In the genomic region with DNA sequence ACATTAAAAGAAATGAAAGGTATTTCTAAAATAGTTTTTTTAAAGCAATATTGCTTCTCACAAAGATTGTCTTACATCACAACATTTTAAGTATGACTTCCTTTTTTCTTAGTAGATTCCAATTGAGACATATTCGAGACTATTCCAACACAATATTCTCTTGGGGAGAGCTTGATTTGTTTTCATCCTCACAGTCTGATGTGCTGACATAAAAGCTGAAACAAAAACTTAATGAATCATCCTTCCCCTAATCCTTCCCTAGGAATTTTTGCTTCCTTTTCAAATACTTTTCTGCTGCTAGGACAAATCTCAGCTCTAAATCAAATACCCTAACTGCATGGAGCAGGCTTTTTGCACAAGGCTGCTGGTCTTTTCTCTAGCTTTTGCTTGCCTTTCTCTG, we compare ENCODE assay signal across 12 cellular contexts.
A peak's percentile ranks its signal among the peaks of the same experiment; 100 is the strongest.
DNase-seq lines count a peak whose midpoint lies in the region; ATAC-seq, FAIRE-seq and TF ChIP-seq lines count a peak whose summit lies in the region.
"Had no signal": no experiment of that assay in that cellular context is flagged by ENCODE, and none has a peak within 500 bp of the region (broad histone marks: within the 10 kb centered on the region; RNA-seq: fewer than 3 reads in every experiment).

No MANE protein-coding gene starts in this region.

- TF ChIP-seq POLR2A in endothelial cell of umbilical vein (IDR thresholded peaks at IDR 0.05; ENCODE audit: low read depth, low read length) (no peak), uterus (IDR thresholded peaks at IDR 0.05) (no peak)

- intact Hi-C loops in endothelial cell of umbilical vein (cut with micrococcal nuclease): no loop called here
- intact Hi-C loops in CD4-positive, alpha-beta T cell (cut with DNase I, micrococcal nuclease): no loop called here
- intact Hi-C loops in uterus (cut with DNase I; ENCODE audit: low total_unique reads): no loop called here

- H3K27me3 Mint-ChIP-seq in nephron (ENCODE audit: low read depth): peaks cover 6% of the 10 kb centered on the region
- no peaks in the 10 kb centered on the region for H3K27me3 Mint-ChIP-seq in CD4-positive, alpha-beta T cell

- H3K79me2 ChIP-seq in endothelial cell of umbilical vein (ENCODE audit: control insufficient read depth, insufficient read depth, low read length): no peaks in the 10 kb centered on the region

- H3K27ac ChIP-seq in endothelial cell of umbilical vein (ENCODE audit: insufficient read depth, low read depth, low read length): no peak overlapping the region
- no peak overlapping the region for H3K27ac ChIP-seq in CD4-positive, alpha-beta T cell (ENCODE audit: low read depth, low read length)
- H3K27ac ChIP-seq in uterus: no peak overlapping the region
- H3K27ac ChIP-seq: suprapubic skin had no signal

- no peak overlapping the region for H3K4me3 Mint-ChIP-seq in nephron
- H3K4me3 Mint-ChIP-seq in CD4-positive, alpha-beta T cell: no peak overlapping the region

- H3K9me3 ChIP-seq in endothelial cell of umbilical vein (replicated peaks; ENCODE audit: control insufficient read depth, insufficient read depth, low read length) (no peaks in the 10 kb centered on the region), uterus (no peaks in the 10 kb centered on the region)
- H3K9me3 ChIP-seq in CD4-positive, alpha-beta T cell (ENCODE audit: control insufficient read depth, low read length): no peaks in the 10 kb centered on the region
- H3K9me3 ChIP-seq: suprapubic skin had no signal

- no peak overlapping the region for H2AFZ ChIP-seq in endothelial cell of umbilical vein (ENCODE audit: low read depth, low read length)

- H3K27me3 ChIP-seq in endothelial cell of umbilical vein (ENCODE audit: control insufficient read depth in 2 of 2, insufficient read depth in 2 of 2, low read length in 2 of 2) (peaks cover 0 to 10% of the 10 kb centered on the region in 2 experiments), uterus (no peaks in the 10 kb centered on the region)
- no peaks in the 10 kb centered on the region for H3K27me3 ChIP-seq in CD4-positive, alpha-beta T cell (ENCODE audit: control insufficient read depth, insufficient read depth, low read length)
- H3K27me3 ChIP-seq: suprapubic skin had no signal

- no TSS peak for BruUV-seq in endothelial cell of umbilical vein (replicated peaks; lab: Mats Ljungman, UMichigan)

- H3K27ac Mint-ChIP-seq in nephron: peak overlapping the region in 2 of 3 experiments; percentile 30 to 70
- H3K27ac Mint-ChIP-seq in CD4-positive, alpha-beta T cell: no peak overlapping the region

- DNase-seq in COLO829 (ENCODE audit: low spot score) (peak; percentile 4), MV-4-11 (lab: John Stamatoyannopoulos, UW) (peak; percentile 29), endothelial cell of umbilical vein (ENCODE audit: low read depth, low spot score) (peak; percentile 70), uterus (no peak)
- no peak for DNase-seq in stimulated activated CD4-positive, alpha-beta T cell treated with anti-CD3 and anti-CD28 coated beads, Interleukin-15, amount 100 ng/mL, for 24 hours
- no peak for DNase-seq in CD4-positive, alpha-beta T cell
- DNase-seq: effector memory CD4-positive, alpha-beta T cell; NCI-H1048 had no signal

- H3K36me3 Mint-ChIP-seq in nephron (ENCODE audit: low read depth): peaks cover 4% of the 10 kb centered on the region
- H3K36me3 Mint-ChIP-seq in CD4-positive, alpha-beta T cell (ENCODE audit: low read depth): no peaks in the 10 kb centered on the region

- no peaks in the 10 kb centered on the region for H4K20me1 ChIP-seq in endothelial cell of umbilical vein (replicated peaks; ENCODE audit: control insufficient read depth, extremely low read depth, insufficient read depth, low read length)

- dilution Hi-C loops in endothelial cell of umbilical vein (cut with MboI; ENCODE audit: extremely low pct_ligation_motif_present, low sequenced_read_pairs): no loop called here

- no peaks in the 10 kb centered on the region for H3K9me1 ChIP-seq in endothelial cell of umbilical vein (replicated peaks; ENCODE audit: control insufficient read depth, extremely low read depth, insufficient read depth, low read length)

- TF ChIP-seq CTCF in endothelial cell of umbilical vein (IDR thresholded peaks at IDR 0.05; ENCODE audit: extremely low read depth in 1 of 2, insufficient read depth in 1 of 2, low read depth in 1 of 2, low read length in 2 of 2) (no peak), nephron (IDR thresholded peaks at IDR 0.05; ENCODE audit: unreplicated experiment in 3 of 3) (no peak), uterus (IDR thresholded peaks at IDR 0.05) (no peak)
- TF ChIP-seq CTCF in CD4-positive, alpha-beta T cell (IDR thresholded peaks at IDR 0.05): no peak

- peaks cover 19% of the 10 kb centered on the region for H3K4me1 Mint-ChIP-seq in nephron
- H3K4me1 Mint-ChIP-seq in CD4-positive, alpha-beta T cell (ENCODE audit: low read depth): peaks cover 34% of the 10 kb centered on the region

- no peak for ATAC-seq in HG02970 (IDR thresholded peaks at IDR 0.05; ENCODE audit: low FRiP score, unreplicated experiment)
- no peak for ATAC-seq in CD4-positive, alpha-beta T cell (ENCODE audit: poor library complexity)

- CTCF ChIA-PET in endothelial cell of umbilical vein (lab: Charles Lee): interaction anchor here (0.9 to 1.2 kb wide), 3 partner anchors 9 to 267 kb away, joined by 3 to 4 read pairs (median 3); no protein-coding TSS in a partner anchor
- CTCF ChIA-PET in CD4-positive, alpha-beta T cell (lab: Charles Lee): interaction anchor here (0.6 kb wide), 1 partner anchor 621 kb away, joined by 3 read pairs; no protein-coding TSS in a partner anchor

- H3K4me2 ChIP-seq in endothelial cell of umbilical vein (ENCODE audit: insufficient read depth, low read length): peak overlapping the region; percentile 73

- peak overlapping the region; percentile 37 for H3K9ac ChIP-seq in endothelial cell of umbilical vein (replicated peaks; ENCODE audit: extremely low read depth, insufficient read depth, low read length)

- no peak overlapping the region for H3K4me3 ChIP-seq in endothelial cell of umbilical vein (replicated peaks in 1 of 3; ENCODE audit: insufficient read depth in 1 of 3, low read depth in 1 of 3, low read length in 3 of 3)
- H3K4me3 ChIP-seq in uterus: no peak overlapping the region
- H3K4me3 ChIP-seq: suprapubic skin had no signal

- POLR2A ChIA-PET in endothelial cell of umbilical vein (lab: Charles Lee): no interaction called here
- POLR2A ChIA-PET in CD4-positive, alpha-beta T cell (lab: Charles Lee): interaction anchor here (1.1 kb wide), 1 partner anchor 15 kb away, joined by 3 read pairs; no protein-coding TSS in a partner anchor

- peaks cover 5% of the 10 kb centered on the region for H3K9me3 Mint-ChIP-seq in nephron
- peaks cover 2% of the 10 kb centered on the region for H3K9me3 Mint-ChIP-seq in CD4-positive, alpha-beta T cell

- no peaks in the 10 kb centered on the region for H3K36me3 ChIP-seq in endothelial cell of umbilical vein (ENCODE audit: control insufficient read depth in 2 of 2, extremely low read depth in 1 of 2, insufficient read depth in 2 of 2, low read length in 2 of 2)
- no peaks in the 10 kb centered on the region for H3K36me3 ChIP-seq in uterus
- H3K36me3 ChIP-seq: suprapubic skin had no signal

- peaks cover 14% of the 10 kb centered on the region for H3K4me1 ChIP-seq in endothelial cell of umbilical vein (ENCODE audit: control insufficient read depth, extremely low read depth, insufficient read depth, low read length)
- no peaks in the 10 kb centered on the region for H3K4me1 ChIP-seq in uterus

- peak; percentile 90 for FAIRE-seq in endothelial cell of umbilical vein (lab: Jason Lieb, UNC)
- FAIRE-seq: H1 had no signal

TF ChIP-seq in endothelial cell of umbilical vein, 7 proteins besides CTCF, POLR2A, EP300 and RAD21:
- TF ChIP-seq GATA2 (IDR thresholded peaks at IDR 0.05; ENCODE audit: insufficient read depth, insufficient read length, low read depth, low read length) (no peak), FOS (IDR thresholded peaks at IDR 0.05; ENCODE audit: borderline replicate concordance, insufficient read depth, low read length) (peak; percentile 48)

Comparison
In these comparisons a context has a peak if more than half of its experiments do, and no peak if none do; other contexts are left out.
1. DNase-seq: peak in COLO829 (single experiment), MV-4-11 (single experiment) and endothelial cell of umbilical vein (single experiment); none in stimulated activated CD4-positive, alpha-beta T cell treated with anti-CD3 and anti-CD28 coated beads, Interleukin-15, amount 100 ng/mL, for 24 hours (single experiment), CD4-positive, alpha-beta T cell (0 of 10) and uterus (0 of 2).